8 cellular contexts compared by ENCODE assay signal in genomic region chr1:91883470-91883869, GRCh38. TPM values are rescaled to one million over a fixed set of nuclear protein-coding genes. Genes with fewer than 3 reads are reported as not detected.
A peak's percentile ranks its signal among the peaks of the same experiment; 100 is the strongest.
DNase-seq lines count a peak whose midpoint lies in the region; ATAC-seq, FAIRE-seq and TF ChIP-seq lines count a peak whose summit lies in the region.

No MANE protein-coding gene starts in this region.

- no peaks in the 10 kb centered on the region for H3K36me3 ChIP-seq in suprapubic skin

- peaks cover 34 to 53% (median 48%) of the 10 kb centered on the region in 3 donors for H3K4me1 Mint-ChIP-seq in T-cell

- H3K9me3 ChIP-seq in A549 (no peaks in the 10 kb centered on the region), suprapubic skin (no peaks in the 10 kb centered on the region)

- H3K27me3 Mint-ChIP-seq in T-cell, result no peaks in the 10 kb centered on the region

- H3K9me3 Mint-ChIP-seq in T-cell, result no peaks in the 10 kb centered on the region

- peak overlapping the region; percentile 73 for H3K4me2 ChIP-seq in A549

- ATAC-seq in A549, result no peak
- ATAC-seq in T-cell (replicated peaks in 1 of 4), result no peak

- H3K4me3 Mint-ChIP-seq in T-cell, result peak overlapping the region; percentile 96 to 100 (median 99)

- no peak for TF ChIP-seq POLR2A in A549 (IDR thresholded peaks at IDR 0.05; ENCODE audit: low read length)
- no peak for TF ChIP-seq POLR2A in suprapubic skin (IDR thresholded peaks at IDR 0.05)
- TF ChIP-seq POLR2A in lower leg skin (IDR thresholded peaks at IDR 0.05), result no peak

- H3K4me1 ChIP-seq in A549 (peaks cover 29% of the 10 kb centered on the region), suprapubic skin (peaks cover 47% of the 10 kb centered on the region)

- no peaks in the 10 kb centered on the region for H3K27me3 ChIP-seq in suprapubic skin

- peak overlapping the region; percentile 71 to 73 for H3K27ac Mint-ChIP-seq in T-cell

- peak; percentile 53 to 56 for TF ChIP-seq RAD21 in A549 (conservative IDR thresholded peaks at IDR 0.05 in 1 of 2, IDR thresholded peaks at IDR 0.05 in 1 of 2)

- 7% methylated on average over 6 of the region's 6 CpGs for WGBS in A549 (ENCODE audit: missing lambda C conversion rate)
- WGBS in suprapubic skin, result 3% methylated on average over 6 of the region's 6 CpGs
- 3 to 5% methylated on average over 6 of the region's 6 CpGs for WGBS in lower leg skin, 2 donors

- no peaks in the 10 kb centered on the region for H3K36me3 Mint-ChIP-seq in T-cell

- no peak for TF ChIP-seq EP300 in A549 (IDR thresholded peaks at IDR 0.05)
- no peak for TF ChIP-seq EP300 in suprapubic skin (IDR thresholded peaks at IDR 0.05)

- FAIRE-seq in A549 (lab: Jason Lieb, UNC), result no peak

- DNase-seq in A549 (ENCODE audit: low read depth in 1 of 2, low spot score in 1 of 2), result peak; percentile 31 to 50
- peak; percentile 48 for DNase-seq in GM10248 (ENCODE audit: extremely low spot score)
- DNase-seq in T-cell, result peak in 2 of 34 experiments; percentile 7 to 15
- peak; percentile 69 for DNase-seq in fibroblast of the aortic adventitia (ENCODE audit: low read depth)
- no peak for DNase-seq in suprapubic skin (ENCODE audit: low spot score in 2 of 2)
- no peak for DNase-seq in lower leg skin (ENCODE audit: low spot score in 2 of 2)
- DNase-seq in putamen (ENCODE audit: low spot score), result no peak
- DNase-seq in ecto neural progenitor cell (ENCODE audit: low spot score), result no peak

- CTCF ChIA-PET in A549 (lab: Yijun Ruan, JAX) (interaction anchor here (0.7 to 3.3 kb wide), 15 partner anchors 8 to 371 kb away, joined by 3 to 13 read pairs (median 3); no protein-coding TSS in a partner anchor), GM10248 (lab: Yijun Ruan, JAX) (interaction anchor here (0.6 to 4.8 kb wide), 21 partner anchors 12 to 388 kb away, joined by 3 to 70 read pairs (median 4); no protein-coding TSS in a partner anchor), T-cell (lab: Charles Lee) (interaction anchor here (0.6 to 2.2 kb wide), 25 partner anchors 9 to 416 kb away, joined by 3 to 18 read pairs (median 4); no protein-coding TSS in a partner anchor)

- POLR2A ChIA-PET in A549 (lab: Yijun Ruan, JAX) (no interaction called here), GM10248 (lab: Yijun Ruan, JAX) (no interaction called here), T-cell (lab: Charles Lee) (interaction anchor here in 1 of 2 donors (0.7 kb wide), 1 partner anchor 79 kb away, joined by 5 read pairs; no protein-coding TSS in a partner anchor)

- H3K4me3 ChIP-seq in A549 (no peak overlapping the region), fibroblast of the aortic adventitia (ENCODE audit: low read depth, low read length) (peak overlapping the region; percentile 82), suprapubic skin (peak overlapping the region; percentile 92), lower leg skin (ENCODE audit: low read depth, poor library complexity, severe bottlenecking) (no peak overlapping the region)

- intact Hi-C loops in lower leg skin (cut with DNase I; ENCODE audit: low total_unique reads), result loop anchor here (10.0 kb wide), 1 partner anchor 349 kb away; no protein-coding TSS in a partner anchor

- peak overlapping the region in 1 of 2 experiments; percentile 92; a peak in 2 of 6 replicates for H3K27ac ChIP-seq in A549
- peak overlapping the region; percentile 96 for H3K27ac ChIP-seq in suprapubic skin

- TF ChIP-seq CTCF in A549 (IDR thresholded peaks at IDR 0.05) (peak; percentile 53), GM10248 (IDR thresholded peaks at IDR 0.05; ENCODE audit: control extremely low read depth, extremely low read depth, low read depth, missing control alignments) (peak; percentile 45), fibroblast of the aortic adventitia (IDR thresholded peaks at IDR 0.05; ENCODE audit: insufficient read depth, low read length) (peak; percentile 53), suprapubic skin (IDR thresholded peaks at IDR 0.05) (peak; percentile 24 to 35), lower leg skin (IDR thresholded peaks at IDR 0.05) (no peak)

TF ChIP-seq in A549, 52 proteins besides CTCF, POLR2A, EP300 and RAD21:
- TF ChIP-seq TP53 (CRISPR knock-in tag; IDR thresholded peaks at IDR 0.05) (no peak), HOXB13 (CRISPR knock-in tag; IDR thresholded peaks at IDR 0.05; ENCODE audit: low read depth) (no peak), SREBF2 (IDR thresholded peaks at IDR 0.05) (no peak), SMC3 (IDR thresholded peaks at IDR 0.05) (peak; percentile 52; the same call in 2 of the 3 replicates), KDM1A (IDR thresholded peaks at IDR 0.05; ENCODE audit: low read depth) (no peak), MAFK (IDR thresholded peaks at IDR 0.05; ENCODE audit: partially characterized antibody) (no peak)

RNA-seq across cellular contexts. Expression of gene TGFBR3, which starts 2.5 kb away (rescaled TPM):
- polyA plus RNA-seq in A549 (2011; rRNA removed), result 8.9 and 12.1 TPM in 2 replicates
- polyA plus RNA-seq in A549 (2012; cell fraction: cytosol; rRNA removed), result 2.2 and 2.6 TPM in 2 replicates
- 3.6 and 3.9 TPM in 2 replicates for polyA plus RNA-seq in A549 (2012; cell fraction: nucleus; rRNA removed)
- polyA plus RNA-seq in A549 (2017; fragmentation: RNase III; extraction: RNeasy Plus Mini Kit Qiagen cat#74134 plus additional on column Dnase treatment), result 5.0 to 5.8 TPM (median 5.5 TPM) in 3 replicates
- 19.1 and 19.3 TPM in 2 replicates for polyA minus RNA-seq in A549 (2011; rRNA and poly(A)+ RNA removed)
- total RNA-seq in T-cell, result 10 to 100 TPM; 17.5 to 65.4 (median 36.4) TPM
- 37.2 and 118 TPM in 2 replicates for total RNA-seq in fibroblast of the aortic adventitia (ENCODE audit: low replicate concordance)
- total RNA-seq in suprapubic skin, result 100 to 1,000 TPM in 2 of 4 donors, 10 to 100 TPM in 2; 91.3 to 131 (median 114) TPM
- total RNA-seq in lower leg skin, result 100 to 1,000 TPM in 3 of 4 donors, 10 to 100 TPM in 1; 79.4 to 134 (median 116) TPM

Comparison
In these comparisons a context has a peak if more than half of its experiments do, and no peak if none do; other contexts are left out.
1. DNase-seq: peak in A549 (2 of 2), GM10248 (single experiment) and fibroblast of the aortic adventitia (single experiment); none in suprapubic skin (0 of 2), lower leg skin (0 of 2), putamen (single experiment) and ecto neural progenitor cell (single experiment).
2. H3K4me3 ChIP-seq: peak in fibroblast of the aortic adventitia (single experiment) and suprapubic skin (single experiment); none in A549 (single experiment) and lower leg skin (single experiment).
3. CTCF ChIP-seq: peak in A549 (single experiment), GM10248 (single experiment), fibroblast of the aortic adventitia (single experiment) and suprapubic skin (2 of 2); none in lower leg skin (0 of 3).